ENCODE assay signal across 8 cellular contexts in genomic region chr10:104291439-104291951, GRCh38. TPM values are rescaled to one million over a fixed set of nuclear protein-coding genes. Genes with fewer than 3 reads are reported as not detected.
DNase-seq lines count a peak whose midpoint lies in the region; ATAC-seq, FAIRE-seq and TF ChIP-seq lines count a peak whose summit lies in the region.

No MANE protein-coding gene starts in this region.

- H3K27ac ChIP-seq in pancreas = no peak overlapping the region

- no peaks in the 10 kb centered on the region for H3K9me3 ChIP-seq in pancreas

- H3K36me3 ChIP-seq in pancreas = no peaks in the 10 kb centered on the region

- H3K4me1 Mint-ChIP-seq in type B pancreatic cell (ENCODE audit: unreplicated experiment) = peaks cover 9% of the 10 kb centered on the region

- no peak for TF ChIP-seq POLR2A in H54 (IDR thresholded peaks at IDR 0.05; ENCODE audit: low read depth, low read length)

- DNase-seq in GF-D8 (lab: John Stamatoyannopoulos, UW) (peak; percentile 52), H54 (ENCODE audit: insufficient read length, low spot score) (peak; percentile 84), SHP77 treated with DMSO at 0.1 percent for 48 hours (lab: John Stamatoyannopoulos, UW) (peak; percentile 66), germinal center (ENCODE audit: low spot score) (peak; percentile 89), pancreas (peak; percentile 77 to 94 (median 86)), type B pancreatic cell (ENCODE audit: extremely low spot score, unreplicated experiment) (peak; percentile 91)
- DNase-seq in activated effector memory CD4-positive, alpha-beta T cell treated with anti-CD3 and anti-CD28 coated beads, Interleukin-2, amount 50 U/mL, for 16 hours = peak; percentile 95

- H3K4me3 Mint-ChIP-seq in type B pancreatic cell = peak overlapping the region; percentile 16

- intact Hi-C loops in pancreas (cut with DNase I) = no loop called here

- no peaks in the 10 kb centered on the region for H3K9me3 Mint-ChIP-seq in type B pancreatic cell

- no peaks in the 10 kb centered on the region for H3K27me3 ChIP-seq in pancreas

- H3K36me3 Mint-ChIP-seq in type B pancreatic cell = no peaks in the 10 kb centered on the region

- H3K27ac Mint-ChIP-seq in type B pancreatic cell = peak overlapping the region; percentile 6

- ATAC-seq in pancreas = peak; percentile 96 to 100 (median 99)

- 3 to 4% methylated on average over 26 of the region's 26 CpGs for WGBS in pancreas, 2 donors

- no peaks in the 10 kb centered on the region for H3K4me1 ChIP-seq in pancreas

- H3K27me3 Mint-ChIP-seq in type B pancreatic cell = peaks cover 20% of the 10 kb centered on the region

- FAIRE-seq in H54 (lab: Jason Lieb, UNC) (peak; percentile 87), pancreas (lab: Jason Lieb, UNC) (peak; percentile 67)

- TF ChIP-seq CTCF in LNCAP (IDR thresholded peaks at IDR 0.05) = peak; percentile 100
- TF ChIP-seq CTCF in pancreas (IDR thresholded peaks at IDR 0.05) = peak; percentile 100
- TF ChIP-seq CTCF in type B pancreatic cell (conservative IDR thresholded peaks at IDR 0.05) = peak; percentile 100

- H3K4me3 ChIP-seq in pancreas = no peak overlapping the region

RNA-seq across cellular contexts. Expression of gene GSTO2, which starts 22.5 kb away (rescaled TPM):
- total RNA-seq in pancreas (10 to 100 TPM; 13.8 to 25.7 (median 17.1) TPM), type B pancreatic cell (ENCODE audit: low replicate concordance) (2.8 and 8.2 TPM in 2 replicates)
- 10 to 100 TPM; 21.9 to 28.1 TPM for polyA plus RNA-seq in pancreas

RNA-seq across cellular contexts. Expression of gene GSTO1, which starts 36.8 kb away (rescaled TPM):
- total RNA-seq in pancreas (10 to 100 TPM; 22.7 to 52.1 (median 36.6) TPM), type B pancreatic cell (ENCODE audit: low replicate concordance) (74.1 and 79.2 TPM in 2 replicates)
- 10 to 100 TPM; 66.6 to 76.0 TPM for polyA plus RNA-seq in pancreas

RNA-seq across cellular contexts. Expression of gene ITPRIP, which starts 46.8 kb away (rescaled TPM):
- total RNA-seq in pancreas (1 to 10 TPM; 2.0 to 7.1 (median 2.8) TPM), type B pancreatic cell (ENCODE audit: low replicate concordance) (8.5 and 19.9 TPM in 2 replicates)
- 1 to 10 TPM; 1.8 to 2.3 TPM for polyA plus RNA-seq in pancreas

RNA-seq across cellular contexts. Expression of gene CFAP43, which starts 59.3 kb away (rescaled TPM):
- 1 to 10 TPM in 4 of 6 donors, under 1 TPM in 2; 0.60 to 2.4 (median 1.7) TPM for total RNA-seq in pancreas
- 1 to 10 TPM; 3.5 to 6.2 TPM for polyA plus RNA-seq in pancreas
- total RNA-seq in type B pancreatic cell (ENCODE audit: low replicate concordance) = 1.6 and 7.6 TPM in 2 replicates
